ENCODE assay signal across 8 cellular contexts in the genomic region with DNA sequence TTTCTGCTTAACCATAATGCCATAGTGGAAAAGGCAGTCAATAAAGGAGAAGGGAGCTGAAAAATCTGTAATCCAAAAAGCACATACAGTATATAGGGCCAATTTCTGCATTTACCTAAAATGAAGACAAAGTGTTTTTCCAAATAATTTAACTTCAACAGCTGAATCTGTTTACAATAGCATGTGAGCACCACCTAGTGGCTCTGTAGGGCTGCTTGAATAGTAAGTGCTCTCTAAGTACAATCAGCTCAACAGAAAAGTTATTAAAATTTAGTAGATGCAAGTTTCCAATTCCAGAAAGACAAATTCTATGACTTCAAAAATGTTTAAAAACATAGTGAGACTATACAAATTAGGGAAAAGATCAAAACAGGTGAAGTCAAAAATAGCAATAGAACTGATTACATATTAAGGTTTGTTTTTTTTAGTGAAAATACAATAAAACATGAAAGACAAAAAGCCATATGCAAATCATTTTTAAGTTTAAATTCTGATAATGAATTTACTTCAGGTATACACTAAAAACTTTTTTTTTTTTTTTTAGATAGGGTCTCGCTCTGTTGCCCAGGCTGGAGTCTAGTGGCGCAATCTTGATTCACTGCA.
DNase-seq lines count a peak whose midpoint lies in the region; ATAC-seq and TF ChIP-seq lines count a peak whose summit lies in the region.

No MANE protein-coding gene starts in this region.

- H3K27me3 ChIP-seq in HCT116 (ENCODE audit: insufficient read depth, low read length), result no peaks in the 10 kb centered on the region
- no peaks in the 10 kb centered on the region for H3K27me3 ChIP-seq in osteoblast (ENCODE audit: insufficient read depth, low read length)

- TF ChIP-seq RAD21 in HCT116 (IDR thresholded peaks at IDR 0.05; ENCODE audit: low read depth), result peak; percentile 85

- H3K27ac Mint-ChIP-seq in CD14-positive monocyte, result no peak overlapping the region

- H3K9me2 ChIP-seq in HCT116 (ENCODE audit: insufficient read depth), result no peaks in the 10 kb centered on the region

- no peak overlapping the region for H3K27ac ChIP-seq in HCT116 (ENCODE audit: low read depth, low read length)
- no peak overlapping the region for H3K27ac ChIP-seq in osteoblast (ENCODE audit: low read depth, low read length)

- POLR2A ChIA-PET in HCT116 (lab: Charles Lee), result interaction anchor here (0.9 kb wide), 2 partner anchors 92 to 1095 kb away, joined by 3 read pairs; no protein-coding TSS in a partner anchor

- H3K4me2 ChIP-seq in HCT116 (ENCODE audit: low read length) (no peak overlapping the region), osteoblast (ENCODE audit: insufficient read depth, low read length) (no peak overlapping the region)

- H3K36me3 ChIP-seq in HCT116 (ENCODE audit: control insufficient read depth in 1 of 2, insufficient read depth in 2 of 2, low read length in 2 of 2), result no peaks in the 10 kb centered on the region
- no peaks in the 10 kb centered on the region for H3K36me3 ChIP-seq in osteoblast (ENCODE audit: insufficient read depth, low read length)

- TF ChIP-seq CTCF in CD14-positive monocyte (IDR thresholded peaks at IDR 0.05) (peak; percentile 83), HCT116 (IDR thresholded peaks at IDR 0.05 in 2 of 3, conservative IDR thresholded peaks at IDR 0.05 in 1 of 3; ENCODE audit: borderline replicate concordance in 1 of 3, insufficient read depth in 1 of 3, low read depth in 2 of 3, low read length in 2 of 3) (peak; percentile 61 to 93 (median 81); a peak in 5 of 6 replicates), fibroblast of mammary gland (conservative IDR thresholded peaks at IDR 0.05; ENCODE audit: control insufficient read depth, insufficient read depth, low read depth, low read length) (peak; percentile 92), osteoblast (IDR thresholded peaks at IDR 0.05; ENCODE audit: extremely low read depth, low read depth, low read length) (peak; percentile 88)

- peaks cover 1 to 3% (median 2%) of the 10 kb centered on the region in 3 donors for H3K27me3 Mint-ChIP-seq in CD14-positive monocyte (ENCODE audit: low read depth in 3 of 3)

- CTCF ChIA-PET in HCT116 (lab: Charles Lee), result interaction anchor here (0.7 to 2.3 kb wide), 35 partner anchors 10 to 1152 kb away, joined by 3 to 36 read pairs (median 4); no protein-coding TSS in a partner anchor

- no TSS peak for BruUV-seq in HCT116 (replicated peaks; lab: Mats Ljungman, UMichigan)

- no peak overlapping the region for H3K4me3 Mint-ChIP-seq in CD14-positive monocyte

- intact Hi-C loops in CD14-positive monocyte (cut with micrococcal nuclease), result loop anchor here (2.0 to 10.0 kb wide), 5 partner anchors 105 to 1148 kb away; no protein-coding TSS in a partner anchor
- intact Hi-C loops in HCT116 (cut with micrococcal nuclease), result loop anchor here (1.0 to 10.0 kb wide), 9 partner anchors 188 to 1148 kb away; no protein-coding TSS in a partner anchor

- no peaks in the 10 kb centered on the region for H3K4me1 Mint-ChIP-seq in CD14-positive monocyte

- H3K4me1 ChIP-seq in HCT116 (ENCODE audit: control insufficient read depth in 1 of 2, insufficient read depth in 2 of 2, low read length in 2 of 2) (no peaks in the 10 kb centered on the region), osteoblast (ENCODE audit: insufficient read depth, low read length) (no peaks in the 10 kb centered on the region)

- ATAC-seq in HCT116 (peak; percentile 73), GM18502 (IDR thresholded peaks at IDR 0.05; ENCODE audit: poor library complexity, unreplicated experiment) (no peak), HG02973 (IDR thresholded peaks at IDR 0.05; ENCODE audit: unreplicated experiment) (no peak)

- H3K4me3 ChIP-seq in HCT116 (replicated peaks in 1 of 2; ENCODE audit: low read depth in 1 of 2, low read length in 2 of 2) (no peak overlapping the region), fibroblast of mammary gland (ENCODE audit: control insufficient read depth, low read depth, low read length) (no peak overlapping the region), osteoblast (ENCODE audit: insufficient read depth, low read length) (no peak overlapping the region)

- H3K79me2 ChIP-seq in HCT116 (ENCODE audit: insufficient read depth, low read length) (no peaks in the 10 kb centered on the region), osteoblast (ENCODE audit: insufficient read depth, low read length) (no peaks in the 10 kb centered on the region)

- RAD21 ChIA-PET in HCT116 (lab: Charles Lee; ENCODE audit: low non-redundant PET in 1 of 2, low total read pairs in 2 of 2, uncharacterized antibody in 2 of 2, unreplicated experiment in 2 of 2), result interaction anchor here (0.5 to 1.1 kb wide), 7 partner anchors 12 to 1150 kb away, joined by 3 to 4 read pairs (median 4); no protein-coding TSS in a partner anchor

- DNase-seq in CD14-positive monocyte (ENCODE audit: low spot score) (peak; percentile 60), HCT116 (ENCODE audit: low read depth, low spot score) (peak; percentile 72), NCI-H526 treated with DMSO at 0.1 percent for 48 hours (lab: John Stamatoyannopoulos, UW) (peak; percentile 51), fibroblast of mammary gland (ENCODE audit: low read depth) (peak; percentile 93), osteoblast (ENCODE audit: insufficient read length, low spot score, missing footprints) (no peak)
- DNase-seq in activated CD4-positive, alpha-beta T cell treated with anti-CD3 and anti-CD28 coated beads, Interleukin-2, amount 50 U/mL, for 48 hours, result peak; percentile 43 to 56

- no peak overlapping the region for H3K9ac ChIP-seq in HCT116 (ENCODE audit: low read length)

- H3K9me3 ChIP-seq in HCT116 (ENCODE audit: control insufficient read depth in 1 of 2, insufficient read depth in 1 of 2, low read depth in 1 of 2, low read length in 2 of 2), result no peaks in the 10 kb centered on the region
- H3K9me3 ChIP-seq in osteoblast (ENCODE audit: low read depth, low read length), result no peaks in the 10 kb centered on the region

- H3K36me3 Mint-ChIP-seq in CD14-positive monocyte, result no peaks in the 10 kb centered on the region

- no peak overlapping the region for H2AFZ ChIP-seq in HCT116 (ENCODE audit: low read depth, low read length, poor library complexity, severe bottlenecking)
- H2AFZ ChIP-seq in osteoblast (ENCODE audit: low read length), result no peak overlapping the region

- H4K20me1 ChIP-seq in HCT116 (ENCODE audit: insufficient read depth), result no peaks in the 10 kb centered on the region
- no peaks in the 10 kb centered on the region for H4K20me1 ChIP-seq in osteoblast (ENCODE audit: insufficient read depth, low read length)

- H3K9me3 Mint-ChIP-seq in CD14-positive monocyte, result peaks cover 0 to 1% (median 0%) of the 10 kb centered on the region in 7 donors

- no peak for TF ChIP-seq POLR2A in HCT116 (IDR thresholded peaks at IDR 0.05; ENCODE audit: borderline replicate concordance, extremely low read depth, insufficient read depth, insufficient read length)

TF ChIP-seq in HCT116, 20 proteins besides CTCF, POLR2A, EP300 and RAD21:
- TF ChIP-seq JUND (IDR thresholded peaks at IDR 0.05), result no peak
- TF ChIP-seq, protein P1, sequence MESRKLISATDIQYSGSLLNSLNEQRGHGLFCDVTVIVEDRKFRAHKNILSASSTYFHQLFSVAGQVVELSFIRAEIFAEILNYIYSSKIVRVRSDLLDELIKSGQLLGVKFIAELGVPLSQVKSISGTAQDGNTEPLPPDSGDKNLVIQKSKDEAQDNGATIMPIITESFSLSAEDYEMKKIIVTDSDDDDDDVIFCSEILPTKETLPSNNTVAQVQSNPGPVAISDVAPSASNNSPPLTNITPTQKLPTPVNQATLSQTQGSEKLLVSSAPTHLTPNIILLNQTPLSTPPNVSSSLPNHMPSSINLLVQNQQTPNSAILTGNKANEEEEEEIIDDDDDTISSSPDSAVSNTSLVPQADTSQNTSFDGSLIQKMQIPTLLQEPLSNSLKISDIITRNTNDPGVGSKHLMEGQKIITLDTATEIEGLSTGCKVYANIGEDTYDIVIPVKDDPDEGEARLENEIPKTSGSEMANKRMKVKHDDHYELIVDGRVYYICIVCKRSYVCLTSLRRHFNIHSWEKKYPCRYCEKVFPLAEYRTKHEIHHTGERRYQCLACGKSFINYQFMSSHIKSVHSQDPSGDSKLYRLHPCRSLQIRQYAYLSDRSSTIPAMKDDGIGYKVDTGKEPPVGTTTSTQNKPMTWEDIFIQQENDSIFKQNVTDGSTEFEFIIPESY (IDR thresholded peaks at IDR 0.05; ENCODE audit: extremely low read depth, insufficient replicate concordance, low read length), result no peak
- TF ChIP-seq YY1 (IDR thresholded peaks at IDR 0.05; ENCODE audit: extremely low read depth, insufficient replicate concordance, low read depth, low read length), result no peak
